3 cellular contexts compared by ENCODE assay signal in the genomic region with DNA sequence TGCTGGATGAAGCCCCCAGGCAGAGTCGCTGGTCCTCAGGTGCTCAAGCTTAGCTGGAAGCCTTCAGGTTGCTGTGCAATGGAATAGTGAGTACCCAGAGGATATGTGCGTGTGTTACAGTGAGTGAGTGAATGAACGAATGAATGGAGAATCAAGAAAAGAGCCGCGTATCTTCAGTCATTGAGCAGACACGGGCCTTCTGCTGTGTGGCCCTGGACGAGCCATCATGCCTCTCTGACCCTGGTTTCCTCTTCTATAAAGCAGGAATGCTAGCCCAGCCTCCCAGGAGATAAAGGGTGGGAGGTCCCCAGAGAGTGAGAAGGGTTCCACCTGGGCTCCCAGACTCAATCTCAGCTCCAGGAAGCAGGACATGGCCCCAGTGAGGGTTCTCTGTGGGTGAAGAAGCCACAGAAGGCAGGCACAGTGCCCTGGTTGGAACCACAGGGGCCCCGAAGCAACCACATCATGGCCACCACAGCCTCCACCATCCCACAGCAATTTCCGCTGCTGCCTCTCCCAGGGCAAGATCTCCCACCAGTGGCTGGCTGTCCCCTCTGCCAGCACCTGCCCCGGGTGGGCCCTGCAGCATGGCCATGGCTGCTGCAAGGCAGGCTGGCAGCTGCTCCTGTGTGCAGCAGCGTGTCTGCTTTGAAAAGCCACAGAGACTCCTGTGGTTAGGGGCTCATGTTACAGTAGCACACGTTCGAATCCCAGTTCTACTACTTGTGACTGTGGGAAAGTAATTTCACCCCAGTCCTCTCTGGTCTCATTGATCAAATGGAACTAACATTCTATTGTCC. TPM values are rescaled to one million over a fixed set of nuclear protein-coding genes. Genes with fewer than 3 reads are reported as not detected.
"Had no signal": no experiment of that assay in that cellular context is flagged by ENCODE, and none has a peak within 500 bp of the region (broad histone marks: within the 10 kb centered on the region; RNA-seq: fewer than 3 reads in every experiment).

No MANE protein-coding gene starts in this region.

RNA-seq across cellular contexts. Expression of a gene that starts 34.1 kb away (rescaled TPM):
- total RNA-seq: vagina had no signal
- polyA plus RNA-seq: aorta, fibroblast of lung had no signal
